In genomic region chr17:48374650-48375230, GRCh38 we compare ENCODE assay signal across 8 cellular contexts. TPM values are rescaled to one million over a fixed set of nuclear protein-coding genes. Genes with fewer than 3 reads are reported as not detected.
DNase-seq lines count a peak whose midpoint lies in the region; ATAC-seq and TF ChIP-seq lines count a peak whose summit lies in the region.

No MANE protein-coding gene starts in this region.

- H3K9me3 ChIP-seq in cardiac muscle cell (ENCODE audit: low read depth) (no peaks in the 10 kb centered on the region), right atrium auricular region (no peaks in the 10 kb centered on the region)

- peak; percentile 6 to 41 for DNase-seq in cardiac muscle cell (ENCODE audit: low read depth in 1 of 2, low spot score in 1 of 2)
- DNase-seq in right atrium auricular region (ENCODE audit: low spot score) = no peak
- peak; percentile 16 for DNase-seq in NCI-H1694 treated with DMSO at 0.1 percent for 48 hours (lab: John Stamatoyannopoulos, UW)
- peak; percentile 23 for DNase-seq in activated T-cell treated with anti-CD3 and anti-CD28 coated beads, Interleukin-2, amount 50 U/mL, for 1 hour
- DNase-seq in left colon = peak; percentile 31 to 49

- peak; percentile 95 for ATAC-seq in left colon
- no peak for ATAC-seq in GM21526 (IDR thresholded peaks at IDR 0.05; ENCODE audit: low FRiP score, unreplicated experiment)
- ATAC-seq in GM21717 (IDR thresholded peaks at IDR 0.05; ENCODE audit: unreplicated experiment) = no peak
- no peak for ATAC-seq in GM21447 (IDR thresholded peaks at IDR 0.05; ENCODE audit: unreplicated experiment)

- H3K4me3 ChIP-seq in cardiac muscle cell (no peak overlapping the region), right atrium auricular region (no peak overlapping the region)

- intact Hi-C loops in left colon (cut with DNase I, micrococcal nuclease) = no loop called here

- H3K4me1 ChIP-seq in cardiac muscle cell (ENCODE audit: low read depth) = no peaks in the 10 kb centered on the region
- H3K4me1 ChIP-seq in right atrium auricular region = no peaks in the 10 kb centered on the region

- no peaks in the 10 kb centered on the region for H3K36me3 ChIP-seq in cardiac muscle cell
- no peaks in the 10 kb centered on the region for H3K36me3 ChIP-seq in right atrium auricular region

- H3K27ac ChIP-seq in cardiac muscle cell (no peak overlapping the region), right atrium auricular region (no peak overlapping the region)

- TF ChIP-seq CTCF in cardiac muscle cell (IDR thresholded peaks at IDR 0.05; ENCODE audit: low read depth, low read length) = peak; percentile 35
- TF ChIP-seq CTCF in right atrium auricular region (IDR thresholded peaks at IDR 0.05) = peak in 1 of 2 donors; percentile 58

- H3K27me3 ChIP-seq in cardiac muscle cell (peaks cover 50% of the 10 kb centered on the region), right atrium auricular region (no peaks in the 10 kb centered on the region)

RNA-seq across cellular contexts. Expression of gene SKAP1, which starts 55.3 kb away (rescaled TPM):
- 0.36 TPM in 1 of 2 replicates, not detected in the other for total RNA-seq in cardiac muscle cell
- polyA plus RNA-seq in cardiac muscle cell = 0.65 TPM in 1 of 2 replicates, not detected in the other
- total RNA-seq in right atrium auricular region = not detected
- 1 to 10 TPM; 1.2 to 2.5 TPM for total RNA-seq in left colon
